18 cellular contexts compared by ENCODE assay signal in the genomic region with DNA sequence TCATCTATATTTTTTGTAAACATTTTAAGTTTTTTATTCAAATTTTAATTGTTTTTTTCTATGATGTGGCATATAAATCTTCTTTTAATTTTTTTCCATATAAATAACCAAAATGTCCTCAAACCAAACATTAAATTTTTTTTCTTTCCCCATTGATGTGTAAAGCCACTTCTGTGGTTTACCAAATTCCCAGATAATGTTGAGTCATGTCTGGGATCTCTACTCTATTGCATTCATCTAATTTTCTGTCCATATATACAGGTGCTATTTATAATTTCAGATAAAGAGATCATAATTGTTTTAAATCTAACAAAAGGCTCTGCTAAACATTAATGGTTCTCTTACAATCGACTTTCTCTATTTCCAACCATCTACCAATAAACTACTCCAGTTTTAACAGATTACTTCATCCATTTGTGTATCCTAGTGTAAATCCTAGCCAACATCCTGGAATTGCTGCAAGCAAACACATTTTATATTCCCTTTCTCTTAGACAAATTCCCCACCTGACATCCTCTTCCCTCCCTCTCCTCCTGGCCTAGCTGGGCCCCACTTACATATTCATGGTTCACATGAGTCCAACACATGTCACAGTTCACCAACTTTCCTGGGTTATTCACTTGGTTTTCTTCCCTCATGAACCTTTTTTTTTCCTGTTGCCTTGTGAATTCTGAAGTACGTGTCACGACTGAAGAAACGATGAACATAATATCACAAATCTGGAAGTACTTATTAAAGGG.
DNase-seq lines count a peak whose midpoint lies in the region; FAIRE-seq and TF ChIP-seq lines count a peak whose summit lies in the region.
"Had no signal": no experiment of that assay in that cellular context is flagged by ENCODE, and none has a peak within 500 bp of the region (broad histone marks: within the 10 kb centered on the region; RNA-seq: fewer than 3 reads in every experiment).

No MANE protein-coding gene starts in this region.

- H4K20me1 ChIP-seq in MM.1S (ENCODE audit: insufficient read depth, low read length), result no peaks in the 10 kb centered on the region

- no peaks in the 10 kb centered on the region for H3K27me3 ChIP-seq in MM.1S (replicated peaks; ENCODE audit: insufficient read depth, low read length)
- H3K27me3 ChIP-seq: pancreas, stomach had no signal

- H3K4me3 ChIP-seq in fibroblast of the aortic adventitia (ENCODE audit: low read depth, low read length), result no peak overlapping the region
- H3K4me3 ChIP-seq in coronary artery, result no peak overlapping the region
- H3K4me3 ChIP-seq in MM.1S (ENCODE audit: low read length), result no peak overlapping the region
- H3K4me3 ChIP-seq: HAP-1, pancreas, stomach had no signal

- H2AFZ ChIP-seq in MM.1S (ENCODE audit: low read length), result no peak overlapping the region

- TF ChIP-seq POLR2A in H54 (IDR thresholded peaks at IDR 0.05; ENCODE audit: low read depth, low read length), result no peak

- H3K79me2 ChIP-seq in MM.1S (ENCODE audit: low read length), result no peaks in the 10 kb centered on the region

- no peak overlapping the region for H3K9ac ChIP-seq in MM.1S (ENCODE audit: low read length)

- no peaks in the 10 kb centered on the region for H3K36me3 ChIP-seq in MM.1S (replicated peaks; ENCODE audit: insufficient read depth, low read length)
- H3K36me3 ChIP-seq: HAP-1, pancreas, stomach had no signal

- no peak overlapping the region for H3K4me2 ChIP-seq in MM.1S (ENCODE audit: low read depth, low read length)

- H3K9me2 ChIP-seq in MM.1S (replicated peaks; ENCODE audit: insufficient read depth, low read length), result no peaks in the 10 kb centered on the region

- no peak for TF ChIP-seq CTCF in fibroblast of the aortic adventitia (IDR thresholded peaks at IDR 0.05; ENCODE audit: insufficient read depth, low read length)
- TF ChIP-seq CTCF in coronary artery (IDR thresholded peaks at IDR 0.05), result no peak
- no peak for TF ChIP-seq CTCF in MM.1S (IDR thresholded peaks at IDR 0.05; ENCODE audit: low read length)

- H3K9me3 ChIP-seq in MM.1S (replicated peaks; ENCODE audit: insufficient read depth, low read length), result no peaks in the 10 kb centered on the region
- H3K9me3 ChIP-seq: HAP-1, pancreas, stomach had no signal

- H3K27ac ChIP-seq in coronary artery (no peak overlapping the region), MM.1S (ENCODE audit: low read length) (no peak overlapping the region)
- H3K27ac ChIP-seq: 22Rv1, pancreas, stomach had no signal

- DNase-seq in DMS153 (lab: John Stamatoyannopoulos, UW), result peak; percentile 64
- DNase-seq in DMS153 treated with DMSO at 0.1 percent for 48 hours (lab: John Stamatoyannopoulos, UW; ENCODE audit: unreplicated experiment), result no peak
- DNase-seq in RCC 7860 (ENCODE audit: low spot score), result peak; percentile 16
- DNase-seq in fibroblast of the aortic adventitia (ENCODE audit: low read depth), result peak; percentile 41
- peak; percentile 7 for DNase-seq in retina
- DNase-seq in H54 (ENCODE audit: insufficient read length, low spot score), result no peak
- no peak for DNase-seq in coronary artery (ENCODE audit: low spot score)
- no peak for DNase-seq in MM.1S
- DNase-seq: activated naive CD8-positive, alpha-beta T cell treated with anti-CD3 and anti-CD28 coated beads for 36 hours; CD4-positive, alpha-beta memory T cell; GF-D8; NCI-H2171 treated with DMSO at 0.1 percent for 48 hours; OCI-M1; pancreas; stomach; SW 1271 had no signal

- H3K4me1 ChIP-seq in MM.1S (ENCODE audit: low read length), result no peaks in the 10 kb centered on the region
- H3K4me1 ChIP-seq: HAP-1 had no signal

- H3F3A ChIP-seq in MM.1S (ENCODE audit: insufficient read depth, low read length), result no peaks in the 10 kb centered on the region

- FAIRE-seq in RCC 7860 (lab: Jason Lieb, UNC) (peak; percentile 73), H54 (lab: Jason Lieb, UNC) (no peak)
- FAIRE-seq: pancreas had no signal

Comparison
In these comparisons a context has a peak if more than half of its experiments do, and no peak if none do; other contexts are left out.
1. DNase-seq: peak in DMS153 (single experiment), RCC 7860 (single experiment), fibroblast of the aortic adventitia (single experiment) and retina (single experiment); none in DMS153 treated with DMSO at 0.1 percent for 48 hours (single experiment), H54 (single experiment), coronary artery (single experiment) and MM.1S (single experiment).